In the genomic region with DNA sequence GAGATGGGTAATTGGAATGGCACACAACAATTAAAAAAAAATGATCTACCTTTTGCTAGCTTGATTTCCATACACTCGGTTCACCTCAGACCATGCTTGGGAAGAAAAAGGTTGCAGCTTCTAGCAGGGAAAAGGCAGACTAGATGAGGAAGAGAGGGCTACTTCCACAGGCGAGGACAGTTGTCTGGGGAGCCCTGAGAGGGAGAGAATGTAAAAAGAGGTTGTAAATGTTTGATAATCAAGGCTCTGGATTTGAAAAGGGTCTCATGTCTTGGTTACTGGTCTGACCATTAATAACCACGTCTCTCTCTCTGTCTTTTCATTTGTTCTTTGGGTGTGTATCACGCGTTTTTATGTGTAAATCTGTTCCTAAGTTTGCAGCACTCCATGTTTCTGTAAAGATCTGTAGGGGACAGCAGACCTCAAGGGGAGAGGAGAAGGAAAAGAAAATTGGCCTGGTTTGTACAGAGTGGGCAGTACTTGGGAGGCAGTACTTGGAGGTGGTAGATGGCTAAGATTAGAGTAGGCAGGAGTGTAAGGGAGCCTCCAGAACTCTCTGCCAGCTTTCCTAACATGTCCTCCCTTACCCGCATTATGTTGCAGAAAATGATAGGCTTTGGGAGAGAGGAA, we compare ENCODE assay signal across 8 cellular contexts.
DNase-seq lines count a peak whose midpoint lies in the region; ATAC-seq and TF ChIP-seq lines count a peak whose summit lies in the region.

No MANE protein-coding gene starts in this region.

- peak overlapping the region; percentile 89 for H3K27ac Mint-ChIP-seq in activated naive CD8-positive, alpha-beta T cell treated with anti-CD3 and anti-CD28 coated beads, Interleukin-2, amount 50 U/mL, for 24 hours

- no peaks in the 10 kb centered on the region for H3K27me3 Mint-ChIP-seq in activated naive CD8-positive, alpha-beta T cell treated with anti-CD3 and anti-CD28 coated beads, Interleukin-2, amount 50 U/mL, for 24 hours

- H3K4me3 ChIP-seq in AG09309 (ENCODE audit: control insufficient read depth, low read depth, low read length) (peak overlapping the region; percentile 65), iPS-11a (ENCODE audit: low read depth, low read length) (peak overlapping the region; percentile 77), skeletal muscle cell (ENCODE audit: low read depth, low read length) (peak overlapping the region; percentile 72)

- peak; percentile 3 for ATAC-seq in GM19043 (IDR thresholded peaks at IDR 0.05; ENCODE audit: low read depth, unreplicated experiment)
- ATAC-seq in HG03565 (IDR thresholded peaks at IDR 0.05; ENCODE audit: unreplicated experiment), result peak; percentile 6
- ATAC-seq in activated naive CD8-positive, alpha-beta T cell treated with anti-CD3 and anti-CD28 coated beads, Interleukin-2, amount 50 U/mL, for 24 hours, result no peak

- no peaks in the 10 kb centered on the region for H3K9me3 Mint-ChIP-seq in activated naive CD8-positive, alpha-beta T cell treated with anti-CD3 and anti-CD28 coated beads, Interleukin-2, amount 50 U/mL, for 24 hours

- peak overlapping the region; percentile 94 for H3K4me3 Mint-ChIP-seq in activated naive CD8-positive, alpha-beta T cell treated with anti-CD3 and anti-CD28 coated beads, Interleukin-2, amount 50 U/mL, for 24 hours

- H3K36me3 Mint-ChIP-seq in activated naive CD8-positive, alpha-beta T cell treated with anti-CD3 and anti-CD28 coated beads, Interleukin-2, amount 50 U/mL, for 24 hours (ENCODE audit: low read depth), result peaks cover 7% of the 10 kb centered on the region

- no peak for TF ChIP-seq CTCF in AG09309 (IDR thresholded peaks at IDR 0.05; ENCODE audit: control insufficient read depth, insufficient read depth, low read depth, low read length, missing control alignments)

- H3K4me1 Mint-ChIP-seq in activated naive CD8-positive, alpha-beta T cell treated with anti-CD3 and anti-CD28 coated beads, Interleukin-2, amount 50 U/mL, for 24 hours, result peaks cover 27% of the 10 kb centered on the region

- DNase-seq in AG09309 (ENCODE audit: low read depth), result no peak
- no peak for DNase-seq in activated naive CD8-positive, alpha-beta T cell treated with anti-CD3 and anti-CD28 coated beads, Interleukin-2, amount 50 U/mL, for 24 hours
- no peak for DNase-seq in skeletal muscle cell (ENCODE audit: low read depth)
- DNase-seq in NCI-H226, result no peak
- DNase-seq in hepatic stellate cell (ENCODE audit: low spot score), result no peak
